Comparison of ENCODE assay signal across 8 cellular contexts in the genomic region with DNA sequence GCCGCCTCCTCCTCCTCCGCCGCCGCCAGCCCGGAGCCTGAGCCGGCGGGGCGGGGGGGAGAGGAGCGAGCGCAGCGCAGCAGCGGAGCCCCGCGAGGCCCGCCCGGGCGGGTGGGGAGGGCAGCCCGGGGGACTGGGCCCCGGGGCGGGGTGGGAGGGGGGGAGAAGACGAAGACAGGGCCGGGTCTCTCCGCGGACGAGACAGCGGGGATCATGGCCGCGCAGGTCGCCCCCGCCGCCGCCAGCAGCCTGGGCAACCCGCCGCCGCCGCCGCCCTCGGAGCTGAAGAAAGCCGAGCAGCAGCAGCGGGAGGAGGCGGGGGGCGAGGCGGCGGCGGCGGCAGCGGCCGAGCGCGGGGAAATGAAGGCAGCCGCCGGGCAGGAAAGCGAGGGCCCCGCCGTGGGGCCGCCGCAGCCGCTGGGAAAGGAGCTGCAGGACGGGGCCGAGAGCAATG. TPM values are rescaled to one million over a fixed set of nuclear protein-coding genes. Genes with fewer than 3 reads are reported as not detected.
DNase-seq lines count a peak whose midpoint lies in the region; ATAC-seq, FAIRE-seq and TF ChIP-seq lines count a peak whose summit lies in the region.

No MANE protein-coding gene starts in this region.

- H3K27ac ChIP-seq in 22Rv1: peak overlapping the region; percentile 100

- H3K4me3 Mint-ChIP-seq in HFFc6: peak overlapping the region; percentile 67; the same call in 1 of the 2 replicates
- peak overlapping the region; percentile 27 for H3K4me3 Mint-ChIP-seq in activated naive CD8-positive, alpha-beta T cell treated with anti-CD3 and anti-CD28 coated beads for 36 hours
- peak overlapping the region in 3 of 5 donors; percentile 75 to 83 (median 82) for H3K4me3 Mint-ChIP-seq in immature natural killer cell
- no peak overlapping the region for H3K4me3 Mint-ChIP-seq in stimulated activated effector memory CD8-positive, alpha-beta T cell treated with anti-CD3 and anti-CD28 coated beads, Interleukin-12 subunit alpha, Interleukin-12 subunit beta, amount 100 ng/mL, for 72 hours

- TF ChIP-seq CTCF in 22Rv1 (IDR thresholded peaks at IDR 0.05) (no peak), HFFc6 (IDR thresholded peaks at IDR 0.05) (no peak)

- no peaks in the 10 kb centered on the region for H3K9me3 Mint-ChIP-seq in HFFc6
- no peaks in the 10 kb centered on the region for H3K9me3 Mint-ChIP-seq in activated naive CD8-positive, alpha-beta T cell treated with anti-CD3 and anti-CD28 coated beads for 36 hours
- no peaks in the 10 kb centered on the region for H3K9me3 Mint-ChIP-seq in immature natural killer cell
- no peaks in the 10 kb centered on the region for H3K9me3 Mint-ChIP-seq in stimulated activated effector memory CD8-positive, alpha-beta T cell treated with anti-CD3 and anti-CD28 coated beads, Interleukin-12 subunit alpha, Interleukin-12 subunit beta, amount 100 ng/mL, for 72 hours

- no peak overlapping the region for H3K27ac Mint-ChIP-seq in HFFc6
- no peak overlapping the region for H3K27ac Mint-ChIP-seq in activated naive CD8-positive, alpha-beta T cell treated with anti-CD3 and anti-CD28 coated beads for 36 hours
- no peak overlapping the region for H3K27ac Mint-ChIP-seq in immature natural killer cell
- H3K27ac Mint-ChIP-seq in stimulated activated effector memory CD8-positive, alpha-beta T cell treated with anti-CD3 and anti-CD28 coated beads, Interleukin-12 subunit alpha, Interleukin-12 subunit beta, amount 100 ng/mL, for 72 hours: no peak overlapping the region

- ATAC-seq in stimulated activated effector memory CD8-positive, alpha-beta T cell treated with anti-CD3 and anti-CD28 coated beads, Interleukin-12 subunit alpha, Interleukin-12 subunit beta, amount 100 ng/mL, for 72 hours: no peak

- H3K27me3 Mint-ChIP-seq in HFFc6 (ENCODE audit: insufficient read depth): no peaks in the 10 kb centered on the region
- H3K27me3 Mint-ChIP-seq in activated naive CD8-positive, alpha-beta T cell treated with anti-CD3 and anti-CD28 coated beads for 36 hours: no peaks in the 10 kb centered on the region
- H3K27me3 Mint-ChIP-seq in immature natural killer cell (ENCODE audit: low read depth in 3 of 3): peaks cover 8 to 18% (median 11%) of the 10 kb centered on the region in 3 donors

- FAIRE-seq in HTR-8/SVneo (lab: Jason Lieb, UNC): no peak

- H3K4me1 Mint-ChIP-seq in HFFc6 (ENCODE audit: low read depth): peaks cover 37% of the 10 kb centered on the region
- peaks cover 28% of the 10 kb centered on the region for H3K4me1 Mint-ChIP-seq in activated naive CD8-positive, alpha-beta T cell treated with anti-CD3 and anti-CD28 coated beads for 36 hours
- H3K4me1 Mint-ChIP-seq in immature natural killer cell: peaks cover 28 to 35% of the 10 kb centered on the region in 2 donors
- H3K4me1 Mint-ChIP-seq in stimulated activated effector memory CD8-positive, alpha-beta T cell treated with anti-CD3 and anti-CD28 coated beads, Interleukin-12 subunit alpha, Interleukin-12 subunit beta, amount 100 ng/mL, for 72 hours: peaks cover 31% of the 10 kb centered on the region

- DNase-seq in HFFc6: no peak
- peak; percentile 38 for DNase-seq in activated naive CD8-positive, alpha-beta T cell treated with anti-CD3 and anti-CD28 coated beads for 36 hours
- DNase-seq in immature natural killer cell: peak in 1 of 3 donors; percentile 25
- DNase-seq in stimulated activated effector memory CD8-positive, alpha-beta T cell treated with anti-CD3 and anti-CD28 coated beads, Interleukin-12 subunit alpha, Interleukin-12 subunit beta, amount 100 ng/mL, for 72 hours (ENCODE audit: low spot score in 2 of 2): peak; percentile 10 to 59
- no peak for DNase-seq in NCI-H1105 treated with DMSO at 0.1 percent for 48 hours (lab: John Stamatoyannopoulos, UW)
- DNase-seq in HTR-8/SVneo (ENCODE audit: insufficient read length, low spot score): no peak
- DNase-seq in activated effector memory CD4-positive, alpha-beta T cell treated with Interleukin-2 at 50 U/mL for 16 hours: no peak

- H3K36me3 Mint-ChIP-seq in HFFc6 (ENCODE audit: low read depth) (peaks cover 5% of the 10 kb centered on the region; the same call in 1 of the 2 replicates), immature natural killer cell (no peaks in the 10 kb centered on the region)
- peaks cover 2% of the 10 kb centered on the region for H3K36me3 Mint-ChIP-seq in activated naive CD8-positive, alpha-beta T cell treated with anti-CD3 and anti-CD28 coated beads for 36 hours
- H3K36me3 Mint-ChIP-seq in stimulated activated effector memory CD8-positive, alpha-beta T cell treated with anti-CD3 and anti-CD28 coated beads, Interleukin-12 subunit alpha, Interleukin-12 subunit beta, amount 100 ng/mL, for 72 hours: peaks cover 22% of the 10 kb centered on the region

RNA-seq across cellular contexts. Expression of a gene that starts 0.4 kb away (rescaled TPM):
- 10 to 100 TPM; 46.1 to 51.2 (median 49.2) TPM for total RNA-seq in HFFc6 (2021; fragmentation: NEBNext Ultra II Directional; extraction: Animal tissue kit (Norgen Biotek cat#: 25700))
- 10 to 100 TPM; 75.6 to 78.4 TPM for total RNA-seq in activated naive CD8-positive, alpha-beta T cell treated with anti-CD3 and anti-CD28 coated beads for 36 hours
- 10 to 100 TPM in 2 of 3 donors, 1 to 10 TPM in 1; 7.1 to 34.6 (median 16.0) TPM for polyA plus RNA-seq in immature natural killer cell

Comparison
In these comparisons a context has a peak if more than half of its experiments do, and no peak if none do; other contexts are left out.
1. DNase-seq: peak in activated naive CD8-positive, alpha-beta T cell treated with anti-CD3 and anti-CD28 coated beads for 36 hours (single experiment) and stimulated activated effector memory CD8-positive, alpha-beta T cell treated with anti-CD3 and anti-CD28 coated beads, Interleukin-12 subunit alpha, Interleukin-12 subunit beta, amount 100 ng/mL, for 72 hours (2 of 2); none in HFFc6 (single experiment), NCI-H1105 treated with DMSO at 0.1 percent for 48 hours (single experiment), HTR-8/SVneo (single experiment) and activated effector memory CD4-positive, alpha-beta T cell treated with Interleukin-2 at 50 U/mL for 16 hours (single experiment).